ENCODE assay signal across 8 cellular contexts in genomic region chr7:122886357-122887081, GRCh38. TPM values are rescaled to one million over a fixed set of nuclear protein-coding genes. Genes with fewer than 3 reads are reported as not detected.
DNase-seq lines count a peak whose midpoint lies in the region; ATAC-seq and TF ChIP-seq lines count a peak whose summit lies in the region.

Gene CADPS2 (minus strand): TSS chr7:122886460. CDS start chr7:122886337, 123 bp downstream.

- peaks cover 33% of the 10 kb centered on the region for H3K4me1 ChIP-seq in body of pancreas
- peaks cover 19% of the 10 kb centered on the region for H3K4me1 ChIP-seq in hepatocyte (ENCODE audit: insufficient read depth)
- no peaks in the 10 kb centered on the region for H3K4me1 ChIP-seq in prostate gland (replicated peaks)

- H3K4me3 Mint-ChIP-seq in Calu3 (ENCODE audit: low read depth, unreplicated experiment) = peak within 1 kb of the TSS; percentile 95

- peak within 1 kb of the TSS; percentile 98 for H2AFZ ChIP-seq in hepatocyte

- TF ChIP-seq POLR2A in body of pancreas (IDR thresholded peaks at IDR 0.05) (peak; percentile 87 to 93 (median 93)), prostate gland (IDR thresholded peaks at IDR 0.05) (peak; percentile 70)

- CTCF ChIA-PET in Calu3 (lab: Charles Lee) = interaction anchor here (1.1 to 1.4 kb wide), 3 partner anchors 16 to 336 kb away, joined by 3 read pairs; no protein-coding TSS in a partner anchor

- H3K36me3 Mint-ChIP-seq in Calu3 (ENCODE audit: insufficient read depth, unreplicated experiment) = peaks cover 24% of the 10 kb centered on the region

- no peaks in the 10 kb centered on the region for H3K36me3 ChIP-seq in body of pancreas (replicated peaks in 1 of 2; ENCODE audit: insufficient read depth in 1 of 2, low read depth in 2 of 2)
- no peaks in the 10 kb centered on the region for H3K36me3 ChIP-seq in hepatocyte (replicated peaks; ENCODE audit: insufficient read depth, low read depth)
- no peaks in the 10 kb centered on the region for H3K36me3 ChIP-seq in prostate gland

- H4K20me1 ChIP-seq in hepatocyte (ENCODE audit: insufficient read depth, poor library complexity, severe bottlenecking) = no peaks in the 10 kb centered on the region

- peak; percentile 74 for ATAC-seq in GM19452 (IDR thresholded peaks at IDR 0.05; ENCODE audit: unreplicated experiment)
- ATAC-seq in HG03442 (IDR thresholded peaks at IDR 0.05; ENCODE audit: unreplicated experiment) = peak; percentile 75
- peak; percentile 89 for ATAC-seq in body of pancreas

- DNase-seq in Calu3 (peak; percentile 91), NCI-H774 (lab: John Stamatoyannopoulos, UW) (peak; percentile 89), body of pancreas (peak; percentile 92 to 94 (median 92)), hepatocyte (ENCODE audit: low spot score) (peak; percentile 94), prostate gland (ENCODE audit: low spot score) (peak; percentile 87)
- DNase-seq in activated CD4-positive, CD25-positive, alpha-beta regulatory T cell (lab: John Stamatoyannopoulos, UW) = no peak

- 1% methylated on average over 12 to 62 of the region's 73 CpGs for WGBS in body of pancreas, 2 donors
- WGBS in hepatocyte (ENCODE audit: low lambda C conversion rate, missing lambda C conversion rate) = under 1% methylated on average over 67 of the region's 73 CpGs
- WGBS in prostate gland = under 1% methylated on average over 54 of the region's 73 CpGs

- peak within 1 kb of the TSS; percentile 90 to 98 (median 95) for H3K27ac ChIP-seq in body of pancreas
- peak within 1 kb of the TSS; percentile 93 for H3K27ac ChIP-seq in hepatocyte
- peak within 1 kb of the TSS; percentile 92 to 95 for H3K27ac ChIP-seq in prostate gland

- H3K9me2 ChIP-seq in hepatocyte (replicated peaks; ENCODE audit: insufficient read depth) = no peaks in the 10 kb centered on the region

- peaks cover 18% of the 10 kb centered on the region for H3K4me1 Mint-ChIP-seq in Calu3 (ENCODE audit: low read depth, unreplicated experiment)

- H3K9me3 ChIP-seq in body of pancreas (no peaks in the 10 kb centered on the region), hepatocyte (ENCODE audit: low read depth) (no peaks in the 10 kb centered on the region), prostate gland (no peaks in the 10 kb centered on the region)

- no TSS peak for BruUV-seq in Calu3 (replicated peaks; lab: Mats Ljungman, UMichigan)

- peak within 1 kb of the TSS; percentile 81 for H3K27ac Mint-ChIP-seq in Calu3 (ENCODE audit: unreplicated experiment)

- intact Hi-C loops in Calu3 (cut with micrococcal nuclease; ENCODE audit: unreplicated experiment) (loop anchor here (2.0 to 5.0 kb wide), 4 partner anchors 84 to 480 kb away; no protein-coding TSS in a partner anchor), body of pancreas (cut with DNase I) (no loop called here), prostate gland (cut with DNase I) (loop anchor here (5.0 to 10.0 kb wide), 4 partner anchors 202 to 646 kb away; partner anchors contain the start of gene IQUB)

- peaks cover 34% of the 10 kb centered on the region for H3K79me2 ChIP-seq in hepatocyte

- H3K4me3 ChIP-seq in body of pancreas (peak within 1 kb of the TSS; percentile 79 to 93), hepatocyte (peak within 1 kb of the TSS; percentile 90), prostate gland (peak within 1 kb of the TSS; percentile 77 to 82)

- H3K9me3 Mint-ChIP-seq in Calu3 (ENCODE audit: low read depth, unreplicated experiment) = no peaks in the 10 kb centered on the region

- TF ChIP-seq CTCF in Calu3 (IDR thresholded peaks at IDR 0.05; ENCODE audit: unreplicated experiment) (no peak), body of pancreas (IDR thresholded peaks at IDR 0.05) (peak; percentile 13 to 72 (median 60)), hepatocyte (IDR thresholded peaks at IDR 0.05; ENCODE audit: poor library complexity) (peak; percentile 19), prostate gland (IDR thresholded peaks at IDR 0.05) (peak in 3 of 4 experiments; percentile 10 to 70 (median 49))

- H3K27me3 ChIP-seq in body of pancreas = no peaks in the 10 kb centered on the region
- H3K27me3 ChIP-seq in hepatocyte = no peaks in the 10 kb centered on the region
- H3K27me3 ChIP-seq in prostate gland (replicated peaks; ENCODE audit: insufficient read depth) = no peaks in the 10 kb centered on the region

- H3K27me3 Mint-ChIP-seq in Calu3 (ENCODE audit: unreplicated experiment) = no peaks in the 10 kb centered on the region

- H3K4me2 ChIP-seq in hepatocyte = peak within 1 kb of the TSS; percentile 93

RNA-seq across cellular contexts. Expression of gene CADPS2, which starts in this region (rescaled TPM):
- total RNA-seq in Calu3 (2022) (14.1 and 16.4 TPM in 2 replicates), body of pancreas (10 to 100 TPM; 31.9 to 63.9 TPM), hepatocyte (37.4 and 41.5 TPM in 2 replicates), prostate gland (10 to 100 TPM; 22.2 to 50.4 TPM)
- polyA plus RNA-seq in hepatocyte = 15.7 and 16.3 TPM in 2 replicates

Comparison
In these comparisons a context has a peak if more than half of its experiments do, and no peak if none do; other contexts are left out.
1. DNase-seq: peak in Calu3 (single experiment), NCI-H774 (single experiment), body of pancreas (4 of 4), hepatocyte (single experiment) and prostate gland (single experiment); none in activated CD4-positive, CD25-positive, alpha-beta regulatory T cell (0 of 4).
2. Peak in every context shown above with its lines, with median percentiles within 50 percentile points of each other: ATAC-seq, H3K27ac ChIP-seq and H3K4me3 ChIP-seq.